Comparison of ENCODE assay signal across 24 cellular contexts in the genomic region with DNA sequence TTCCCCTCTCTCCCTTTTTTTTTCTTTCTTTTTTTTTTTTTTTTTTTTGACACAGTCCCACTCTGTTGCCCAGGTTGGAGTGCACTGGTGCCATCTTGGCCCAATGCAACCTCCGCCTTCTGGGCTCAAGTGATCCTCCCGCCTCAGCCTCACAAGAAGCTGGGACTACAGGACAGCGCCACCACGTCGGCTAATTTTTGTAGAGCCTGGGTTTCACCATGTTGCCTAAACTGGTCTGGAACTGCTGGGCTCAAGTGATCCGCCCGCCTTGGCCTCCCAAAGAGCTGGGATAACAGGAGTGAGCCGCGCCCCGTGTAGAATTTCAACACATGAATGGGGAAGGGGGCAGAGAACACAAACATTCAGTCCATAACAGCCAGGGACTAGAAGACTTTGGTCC. TPM values are rescaled to one million over a fixed set of nuclear protein-coding genes. Genes with fewer than 3 reads are reported as not detected.
DNase-seq lines count a peak whose midpoint lies in the region; TF ChIP-seq lines count a peak whose summit lies in the region.
"Had no signal": no experiment of that assay in that cellular context is flagged by ENCODE, and none has a peak within 500 bp of the region (broad histone marks: within the 10 kb centered on the region; RNA-seq: fewer than 3 reads in every experiment).

No MANE protein-coding gene starts in this region.

- no peaks in the 10 kb centered on the region for H3K9me3 ChIP-seq in H9 (ENCODE audit: control insufficient read depth, low read depth, low read length)
- H3K9me3 ChIP-seq: BE2C, BLaER1 had no signal

- H2BK15ac ChIP-seq in H9 (ENCODE audit: low read depth, low read length): no peak overlapping the region

- no peak overlapping the region for H4K91ac ChIP-seq in H9 (ENCODE audit: insufficient read length, low read depth, low read length)

- H2AFZ ChIP-seq in H9 (ENCODE audit: low read length): no peak overlapping the region

- no peak overlapping the region for H3K14ac ChIP-seq in H9 (ENCODE audit: insufficient read depth, low read length)

- no peak overlapping the region; a peak in 1 of 7 replicates for H3K27ac Mint-ChIP-seq in H9

- H2BK120ac ChIP-seq in H9 (ENCODE audit: low read depth, low read length, poor library complexity, severe bottlenecking): no peak overlapping the region

- DNase-seq in NCI-H82 (lab: John Stamatoyannopoulos, UW) (peak; percentile 3), NCI-H82 treated with DMSO at 0.1 percent for 48 hours (lab: John Stamatoyannopoulos, UW; ENCODE audit: unreplicated experiment) (no peak), H9 (no peak), epithelial cell of prostate (ENCODE audit: low read depth, low spot score) (no peak), HCEC 1CT (no peak), NCI-H2171 (lab: John Stamatoyannopoulos, UW) (no peak)
- no peak for DNase-seq in stimulated activated CD4-positive, alpha-beta T cell treated with anti-CD3 and anti-CD28 coated beads, Interleukin-4, amount 100 ng/mL, for 1 hour
- DNase-seq: 8988T; ACHN; BE2C; C1 segment of cervical spinal cord; CD4-positive, alpha-beta memory T cell; CD4-positive, CD25-positive, alpha-beta regulatory T cell; CD8-positive, alpha-beta memory T cell; COR-L47; DMS 273 treated with DMSO at 0.1 percent for 48 hours; DMS153; DMS53; DMS79; DND-41; EL; GDM1 had no signal

- no peak overlapping the region for H3K56ac ChIP-seq in H9 (ENCODE audit: insufficient read length, low read depth, low read length)

- no peak overlapping the region for H3K4me2 ChIP-seq in H9 (ENCODE audit: insufficient read depth, insufficient read length, low read length)
- H3K4me2 ChIP-seq: BLaER1 had no signal

- H2BK5ac ChIP-seq in H9 (ENCODE audit: insufficient read length, low read length): no peak overlapping the region

- peaks cover 5% of the 10 kb centered on the region for H3K79me1 ChIP-seq in H9 (ENCODE audit: insufficient read depth, low read depth, low read length, poor library complexity, severe bottlenecking)

- no peak overlapping the region for H3K27ac ChIP-seq in H9 (ENCODE audit: insufficient read length, low read depth, low read length)
- peak overlapping the region; percentile 86 for H3K27ac ChIP-seq in epithelial cell of prostate
- H3K27ac ChIP-seq: BLaER1 had no signal

- WGBS in H9 (ENCODE audit: extremely low coverage, insufficient read length, low lambda C conversion rate): no CpG with 5 or more reads among the region's 10 CpGs

- no peak overlapping the region for H3T11ph ChIP-seq in H9 (ENCODE audit: low read length)

- no peak for TF ChIP-seq CTCF in H9 (conservative IDR thresholded peaks at IDR 0.05)

- H3K4me3 Mint-ChIP-seq in H9: no peak overlapping the region; a peak in 1 of 5 replicates
- H3K4me3 Mint-ChIP-seq: CD14-positive monocyte had no signal

- H3K4ac ChIP-seq in H9 (ENCODE audit: low read depth, low read length): no peak overlapping the region

- H3K9me3 Mint-ChIP-seq in H9: no peaks in the 10 kb centered on the region; a peak in 1 of 5 replicates
- H3K9me3 Mint-ChIP-seq: CD14-positive monocyte; CD4-positive, alpha-beta memory T cell; CD4-positive, CD25-positive, alpha-beta regulatory T cell; CD8-positive, alpha-beta memory T cell had no signal

- no peak overlapping the region for H2BK20ac ChIP-seq in H9 (ENCODE audit: low read depth, low read length, poor library complexity, severe bottlenecking)

- H4K8ac ChIP-seq in H9 (replicated peaks; ENCODE audit: insufficient read length, low read depth, low read length): no peak overlapping the region

- peaks cover 8 to 14% (median 11%) of the 10 kb centered on the region in 3 experiments; a peak in 6 of 7 replicates for H3K36me3 Mint-ChIP-seq in H9 (ENCODE audit: insufficient read depth in 1 of 3, low read depth in 3 of 3)

- no peak overlapping the region for H3K23ac ChIP-seq in H9 (ENCODE audit: insufficient read length, low read depth, low read length)

- H3K79me2 ChIP-seq in H9 (ENCODE audit: insufficient read depth, low read length): peaks cover 4% of the 10 kb centered on the region

- no peak overlapping the region for H2BK12ac ChIP-seq in H9 (ENCODE audit: insufficient read length, low read depth, low read length)

- peaks cover 9% of the 10 kb centered on the region for H3K23me2 ChIP-seq in H9 (ENCODE audit: insufficient read length, low read depth, low read length, poor library complexity, severe bottlenecking)

- H4K20me1 ChIP-seq in H9 (ENCODE audit: control insufficient read depth, insufficient read depth, insufficient read length): no peaks in the 10 kb centered on the region

- no peak overlapping the region for H3K9ac ChIP-seq in H9 (ENCODE audit: extremely low read depth, insufficient read length, low read length)
- H3K9ac ChIP-seq: BLaER1 had no signal

- H2AK5ac ChIP-seq in H9 (ENCODE audit: insufficient read length, low read length): no peak overlapping the region

- no peaks in the 10 kb centered on the region for H3K27me3 Mint-ChIP-seq in H9 (ENCODE audit: low read depth)
- H3K27me3 Mint-ChIP-seq: CD4-positive, alpha-beta memory T cell; CD8-positive, alpha-beta memory T cell had no signal

- H3K4me1 ChIP-seq in H9 (ENCODE audit: insufficient read depth, low read length): peaks cover 8% of the 10 kb centered on the region

- peaks cover 29 to 38% of the 10 kb centered on the region in 2 experiments for H3K4me1 Mint-ChIP-seq in H9

- no peak overlapping the region for H4K5ac ChIP-seq in H9 (ENCODE audit: insufficient read length, low read depth, low read length)

- H3K27me3 ChIP-seq in H9 (ENCODE audit: insufficient read depth, low read length): no peaks in the 10 kb centered on the region
- H3K27me3 ChIP-seq: BE2C, BLaER1 had no signal

- H3K18ac ChIP-seq in H9 (ENCODE audit: insufficient read length, low read depth, low read length): peak overlapping the region; percentile 30

RNA-seq across cellular contexts. Expression of a gene that starts 2.6 kb away (rescaled TPM):
- 19.3 and 19.4 TPM in 2 replicates for total RNA-seq in H9 (2021)
